ENCODE assay signal across 25 cellular contexts in the genomic region with DNA sequence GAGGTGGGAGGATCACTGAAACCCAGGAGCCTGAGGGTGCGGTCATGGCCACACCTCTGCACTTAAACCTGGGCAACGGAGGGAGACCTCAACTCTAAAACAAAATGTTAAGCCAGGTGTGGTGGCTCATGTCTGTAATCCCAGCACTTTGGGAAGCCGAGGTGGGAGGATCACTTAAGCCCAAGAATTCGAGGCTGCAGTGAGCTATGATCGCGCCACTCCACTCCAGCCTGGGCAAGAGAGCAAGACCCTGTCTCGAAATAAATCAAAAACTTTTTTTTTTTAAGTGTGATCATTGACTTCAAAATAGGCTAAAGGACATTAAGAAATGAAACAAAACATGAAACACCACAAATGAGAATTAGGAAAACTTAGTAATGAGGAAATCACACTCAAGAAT.
"Had no signal": no experiment of that assay in that cellular context is flagged by ENCODE, and none has a peak within 500 bp of the region (broad histone marks: within the 10 kb centered on the region; RNA-seq: fewer than 3 reads in every experiment).

No MANE protein-coding gene starts in this region.

- H3K27me3 Mint-ChIP-seq: activated CD4-positive, alpha-beta memory T cell treated with anti-CD3 and anti-CD28 coated beads, Interleukin-2, amount 10 ng/mL, durations not matched to agents 7 days and 5 days; activated CD4-positive, alpha-beta T cell treated with anti-CD3 and anti-CD28 coated beads, Interleukin-2, amount 10 ng/mL, durations not matched to agents 7 days and 5 days; activated T-cell treated with anti-CD3 and anti-CD28 coated beads, Interleukin-2, amount 50 U/mL, for 24 hours; stimulated activated naive B cell treated with anti-CD40 and anti-IgM and Interleukin-4, amounts not matched to agents 10 μg/mL and 1 μg/mL and 100 μg/mL, for 72 hours had no signal

- DNase-seq: activated CD4-positive, alpha-beta memory T cell treated with anti-CD3 and anti-CD28 coated beads, Interleukin-2, amount 10 ng/mL, durations not matched to agents 7 days and 5 days; activated CD4-positive, alpha-beta T cell treated with anti-CD3 and anti-CD28 coated beads, Interleukin-2, amount 10 ng/mL, durations not matched to agents 7 days and 5 days; activated CD4-positive, CD25-positive, alpha-beta regulatory T cell treated with anti-CD3 and anti-CD28 coated beads, Interleukin-2, amount 50 U/mL, for 72 hours; activated CD8-positive, alpha-beta memory T cell treated with anti-CD3 and anti-CD28 coated beads, Interleukin-2, amount 50 U/mL, for 48 hours; activated gamma-delta T cell; activated naive CD4-positive, alpha-beta T cell treated with anti-CD3 and anti-CD28 coated beads, Interleukin-2, amount 50 U/mL, for 16 hours; activated T-cell treated with anti-CD3 and anti-CD28 coated beads, Interleukin-2, amount 50 U/mL, for 24 hours; amniotic stem cell; brain microvascular endothelial cell; cortex of kidney; foreskin keratinocyte; left ventricle myocardium superior; nucleus accumbens; pancreas; stimulated activated CD4-positive, alpha-beta T cell treated with anti-CD3 and anti-CD28 coated beads, Interleukin-1b, Interleukin-23, amount 100 ng/mL, for 48 hours; stimulated activated naive B cell treated with anti-CD40 and anti-IgM and Interleukin-4, amounts not matched to agents 10 μg/mL and 1 μg/mL and 100 μg/mL, for 72 hours; T1000; tibial artery had no signal

- H3K9me3 Mint-ChIP-seq: activated CD4-positive, alpha-beta memory T cell treated with anti-CD3 and anti-CD28 coated beads, Interleukin-2, amount 10 ng/mL, durations not matched to agents 7 days and 5 days; activated CD4-positive, alpha-beta T cell treated with anti-CD3 and anti-CD28 coated beads, Interleukin-2, amount 10 ng/mL, durations not matched to agents 7 days and 5 days; activated T-cell treated with anti-CD3 and anti-CD28 coated beads, Interleukin-2, amount 50 U/mL, for 24 hours; nephron; stimulated activated naive B cell treated with anti-CD40 and anti-IgM and Interleukin-4, amounts not matched to agents 10 μg/mL and 1 μg/mL and 100 μg/mL, for 72 hours; T-helper 1 cell treated with Interleukin-12 subunit alpha and Interleukin-12 subunit beta and Interleukin-4 antibody, amounts not matched to agents 30 μg/mL and 1 μg/mL, for 36 hours had no signal

- H3K27ac Mint-ChIP-seq: activated CD4-positive, alpha-beta memory T cell treated with anti-CD3 and anti-CD28 coated beads, Interleukin-2, amount 10 ng/mL, durations not matched to agents 7 days and 5 days; activated CD4-positive, alpha-beta T cell treated with anti-CD3 and anti-CD28 coated beads, Interleukin-2, amount 10 ng/mL, durations not matched to agents 7 days and 5 days; activated T-cell treated with anti-CD3 and anti-CD28 coated beads, Interleukin-2, amount 50 U/mL, for 24 hours; stimulated activated naive B cell treated with anti-CD40 and anti-IgM and Interleukin-4, amounts not matched to agents 10 μg/mL and 1 μg/mL and 100 μg/mL, for 72 hours; T-helper 1 cell treated with Interleukin-12 subunit alpha and Interleukin-12 subunit beta and Interleukin-4 antibody, amounts not matched to agents 30 μg/mL and 1 μg/mL, for 36 hours had no signal

- H3K4me2 ChIP-seq: smooth muscle cell had no signal

- ATAC-seq: esophagus mucosa; foreskin keratinocyte; stimulated activated naive B cell treated with anti-CD40 and anti-IgM and Interleukin-4, amounts not matched to agents 10 μg/mL and 1 μg/mL and 100 μg/mL, for 72 hours had no signal

- H3K27ac ChIP-seq: brain microvascular endothelial cell, foreskin keratinocyte, pancreas, right atrium auricular region, suprapubic skin, tibial artery, WERI-Rb-1 had no signal

- H3K4me1 ChIP-seq: foreskin keratinocyte, pancreas, suprapubic skin had no signal

- H3K9me3 ChIP-seq: pancreas, right atrium auricular region, suprapubic skin, tibial artery had no signal

- H3K4me3 ChIP-seq: pancreas, right atrium auricular region, smooth muscle cell, suprapubic skin, tibial artery had no signal

- H3K4me3 Mint-ChIP-seq: activated CD4-positive, alpha-beta memory T cell treated with anti-CD3 and anti-CD28 coated beads, Interleukin-2, amount 10 ng/mL, durations not matched to agents 7 days and 5 days; activated CD4-positive, alpha-beta T cell treated with anti-CD3 and anti-CD28 coated beads, Interleukin-2, amount 10 ng/mL, durations not matched to agents 7 days and 5 days; activated T-cell treated with anti-CD3 and anti-CD28 coated beads, Interleukin-2, amount 50 U/mL, for 24 hours; stimulated activated naive B cell treated with anti-CD40 and anti-IgM and Interleukin-4, amounts not matched to agents 10 μg/mL and 1 μg/mL and 100 μg/mL, for 72 hours; T-helper 1 cell treated with Interleukin-12 subunit alpha and Interleukin-12 subunit beta and Interleukin-4 antibody, amounts not matched to agents 30 μg/mL and 1 μg/mL, for 36 hours had no signal

- H3K27me3 ChIP-seq: brain microvascular endothelial cell, foreskin keratinocyte, pancreas, right atrium auricular region, suprapubic skin, tibial artery had no signal
